1 cellular context compared by ENCODE assay signal in the genomic region with DNA sequence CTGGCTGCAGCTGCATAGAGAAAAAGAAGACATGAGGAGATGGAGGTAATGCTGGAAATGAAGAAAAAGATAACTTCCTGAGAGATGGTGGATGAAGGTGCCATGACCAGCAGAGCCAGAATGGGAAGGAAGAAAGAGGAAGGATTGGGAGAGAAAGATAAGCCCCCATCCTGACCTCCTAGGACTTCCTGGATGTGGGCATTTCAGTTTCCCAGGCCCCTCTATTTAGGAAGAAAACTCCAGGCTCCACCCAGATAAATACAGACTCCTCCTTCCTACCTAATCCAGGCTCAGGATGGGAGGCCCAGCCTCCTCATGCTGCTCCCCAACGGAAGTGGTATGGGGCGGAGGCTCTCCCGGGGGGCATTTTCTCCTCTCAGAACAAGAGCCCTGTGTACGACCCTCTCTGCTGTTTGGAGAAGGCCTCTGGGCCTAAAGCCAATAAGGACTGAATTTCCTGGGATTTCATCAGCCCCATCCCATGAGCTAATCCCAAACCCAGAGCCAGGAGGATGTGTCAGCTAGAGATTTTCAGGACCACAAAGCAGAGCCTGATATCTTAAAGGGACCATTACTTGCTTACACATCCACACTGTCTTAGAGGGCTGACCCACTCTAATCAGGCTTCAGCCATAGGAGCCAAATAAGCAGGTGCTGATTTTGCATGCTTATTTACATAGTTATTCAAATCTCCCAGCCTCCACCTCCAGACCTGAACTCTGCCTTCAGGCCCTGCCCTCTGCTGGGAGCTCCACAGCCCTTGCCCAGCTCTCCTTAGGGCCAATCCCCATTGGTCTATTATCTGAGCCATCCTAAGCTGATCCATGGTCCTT.
TF ChIP-seq lines count a peak whose summit lies in the region.

No MANE protein-coding gene starts in this region.

TF ChIP-seq in GM23338, 12 proteins besides CTCF, POLR2A, EP300 and RAD21 (continued from another document):
- TF ChIP-seq, protein P1, sequence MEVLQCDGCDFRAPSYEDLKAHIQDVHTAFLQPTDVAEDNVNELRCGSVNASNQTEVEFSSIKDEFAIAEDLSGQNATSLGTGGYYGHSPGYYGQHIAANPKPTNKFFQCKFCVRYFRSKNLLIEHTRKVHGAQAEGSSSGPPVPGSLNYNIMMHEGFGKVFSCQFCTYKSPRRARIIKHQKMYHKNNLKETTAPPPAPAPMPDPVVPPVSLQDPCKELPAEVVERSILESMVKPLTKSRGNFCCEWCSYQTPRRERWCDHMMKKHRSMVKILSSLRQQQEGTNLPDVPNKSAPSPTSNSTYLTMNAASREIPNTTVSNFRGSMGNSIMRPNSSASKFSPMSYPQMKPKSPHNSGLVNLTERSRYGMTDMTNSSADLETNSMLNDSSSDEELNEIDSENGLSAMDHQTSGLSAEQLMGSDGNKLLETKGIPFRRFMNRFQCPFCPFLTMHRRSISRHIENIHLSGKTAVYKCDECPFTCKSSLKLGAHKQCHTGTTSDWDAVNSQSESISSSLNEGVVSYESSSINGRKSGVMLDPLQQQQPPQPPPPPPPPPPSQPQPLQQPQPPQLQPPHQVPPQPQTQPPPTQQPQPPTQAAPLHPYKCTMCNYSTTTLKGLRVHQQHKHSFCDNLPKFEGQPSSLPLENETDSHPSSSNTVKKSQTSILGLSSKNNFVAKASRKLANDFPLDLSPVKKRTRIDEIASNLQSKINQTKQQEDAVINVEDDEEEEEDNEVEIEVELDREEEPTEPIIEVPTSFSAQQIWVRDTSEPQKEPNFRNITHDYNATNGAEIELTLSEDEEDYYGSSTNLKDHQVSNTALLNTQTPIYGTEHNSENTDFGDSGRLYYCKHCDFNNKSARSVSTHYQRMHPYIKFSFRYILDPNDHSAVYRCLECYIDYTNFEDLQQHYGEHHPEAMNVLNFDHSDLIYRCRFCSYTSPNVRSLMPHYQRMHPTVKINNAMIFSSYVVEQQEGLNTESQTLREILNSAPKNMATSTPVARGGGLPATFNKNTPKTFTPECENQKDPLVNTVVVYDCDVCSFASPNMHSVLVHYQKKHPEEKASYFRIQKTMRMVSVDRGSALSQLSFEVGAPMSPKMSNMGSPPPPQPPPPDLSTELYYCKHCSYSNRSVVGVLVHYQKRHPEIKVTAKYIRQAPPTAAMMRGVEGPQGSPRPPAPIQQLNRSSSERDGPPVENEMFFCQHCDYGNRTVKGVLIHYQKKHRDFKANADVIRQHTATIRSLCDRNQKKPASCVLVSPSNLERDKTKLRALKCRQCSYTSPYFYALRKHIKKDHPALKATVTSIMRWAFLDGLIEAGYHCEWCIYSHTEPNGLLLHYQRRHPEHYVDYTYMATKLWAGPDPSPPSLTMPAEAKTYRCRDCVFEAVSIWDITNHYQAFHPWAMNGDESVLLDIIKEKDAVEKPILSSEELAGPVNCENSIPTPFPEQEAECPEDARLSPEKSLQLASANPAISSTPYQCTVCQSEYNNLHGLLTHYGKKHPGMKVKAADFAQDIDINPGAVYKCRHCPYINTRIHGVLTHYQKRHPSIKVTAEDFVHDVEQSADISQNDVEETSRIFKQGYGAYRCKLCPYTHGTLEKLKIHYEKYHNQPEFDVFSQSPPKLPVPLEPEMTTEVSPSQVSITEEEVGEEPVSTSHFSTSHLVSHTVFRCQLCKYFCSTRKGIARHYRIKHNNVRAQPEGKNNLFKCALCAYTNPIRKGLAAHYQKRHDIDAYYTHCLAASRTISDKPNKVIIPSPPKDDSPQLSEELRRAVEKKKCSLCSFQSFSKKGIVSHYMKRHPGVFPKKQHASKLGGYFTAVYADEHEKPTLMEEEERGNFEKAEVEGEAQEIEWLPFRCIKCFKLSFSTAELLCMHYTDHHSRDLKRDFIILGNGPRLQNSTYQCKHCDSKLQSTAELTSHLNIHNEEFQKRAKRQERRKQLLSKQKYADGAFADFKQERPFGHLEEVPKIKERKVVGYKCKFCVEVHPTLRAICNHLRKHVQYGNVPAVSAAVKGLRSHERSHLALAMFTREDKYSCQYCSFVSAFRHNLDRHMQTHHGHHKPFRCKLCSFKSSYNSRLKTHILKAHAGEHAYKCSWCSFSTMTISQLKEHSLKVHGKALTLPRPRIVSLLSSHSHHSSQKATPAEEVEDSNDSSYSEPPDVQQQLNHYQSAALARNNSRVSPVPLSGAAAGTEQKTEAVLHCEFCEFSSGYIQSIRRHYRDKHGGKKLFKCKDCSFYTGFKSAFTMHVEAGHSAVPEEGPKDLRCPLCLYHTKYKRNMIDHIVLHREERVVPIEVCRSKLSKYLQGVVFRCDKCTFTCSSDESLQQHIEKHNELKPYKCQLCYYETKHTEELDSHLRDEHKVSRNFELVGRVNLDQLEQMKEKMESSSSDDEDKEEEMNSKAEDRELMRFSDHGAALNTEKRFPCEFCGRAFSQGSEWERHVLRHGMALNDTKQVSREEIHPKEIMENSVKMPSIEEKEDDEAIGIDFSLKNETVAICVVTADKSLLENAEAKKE (CRISPR knock-in tag; IDR thresholded peaks at IDR 0.05) = no peak
- TF ChIP-seq, protein P2, sequence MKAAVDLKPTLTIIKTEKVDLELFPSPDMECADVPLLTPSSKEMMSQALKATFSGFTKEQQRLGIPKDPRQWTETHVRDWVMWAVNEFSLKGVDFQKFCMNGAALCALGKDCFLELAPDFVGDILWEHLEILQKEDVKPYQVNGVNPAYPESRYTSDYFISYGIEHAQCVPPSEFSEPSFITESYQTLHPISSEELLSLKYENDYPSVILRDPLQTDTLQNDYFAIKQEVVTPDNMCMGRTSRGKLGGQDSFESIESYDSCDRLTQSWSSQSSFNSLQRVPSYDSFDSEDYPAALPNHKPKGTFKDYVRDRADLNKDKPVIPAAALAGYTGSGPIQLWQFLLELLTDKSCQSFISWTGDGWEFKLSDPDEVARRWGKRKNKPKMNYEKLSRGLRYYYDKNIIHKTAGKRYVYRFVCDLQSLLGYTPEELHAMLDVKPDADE (IDR thresholded peaks at IDR 0.05) = no peak
- no peak; the same call in 1 of the 2 replicates for TF ChIP-seq POLR2AphosphoS5 (IDR thresholded peaks at IDR 0.05; ENCODE audit: low read depth)
- TF ChIP-seq, protein P3, sequence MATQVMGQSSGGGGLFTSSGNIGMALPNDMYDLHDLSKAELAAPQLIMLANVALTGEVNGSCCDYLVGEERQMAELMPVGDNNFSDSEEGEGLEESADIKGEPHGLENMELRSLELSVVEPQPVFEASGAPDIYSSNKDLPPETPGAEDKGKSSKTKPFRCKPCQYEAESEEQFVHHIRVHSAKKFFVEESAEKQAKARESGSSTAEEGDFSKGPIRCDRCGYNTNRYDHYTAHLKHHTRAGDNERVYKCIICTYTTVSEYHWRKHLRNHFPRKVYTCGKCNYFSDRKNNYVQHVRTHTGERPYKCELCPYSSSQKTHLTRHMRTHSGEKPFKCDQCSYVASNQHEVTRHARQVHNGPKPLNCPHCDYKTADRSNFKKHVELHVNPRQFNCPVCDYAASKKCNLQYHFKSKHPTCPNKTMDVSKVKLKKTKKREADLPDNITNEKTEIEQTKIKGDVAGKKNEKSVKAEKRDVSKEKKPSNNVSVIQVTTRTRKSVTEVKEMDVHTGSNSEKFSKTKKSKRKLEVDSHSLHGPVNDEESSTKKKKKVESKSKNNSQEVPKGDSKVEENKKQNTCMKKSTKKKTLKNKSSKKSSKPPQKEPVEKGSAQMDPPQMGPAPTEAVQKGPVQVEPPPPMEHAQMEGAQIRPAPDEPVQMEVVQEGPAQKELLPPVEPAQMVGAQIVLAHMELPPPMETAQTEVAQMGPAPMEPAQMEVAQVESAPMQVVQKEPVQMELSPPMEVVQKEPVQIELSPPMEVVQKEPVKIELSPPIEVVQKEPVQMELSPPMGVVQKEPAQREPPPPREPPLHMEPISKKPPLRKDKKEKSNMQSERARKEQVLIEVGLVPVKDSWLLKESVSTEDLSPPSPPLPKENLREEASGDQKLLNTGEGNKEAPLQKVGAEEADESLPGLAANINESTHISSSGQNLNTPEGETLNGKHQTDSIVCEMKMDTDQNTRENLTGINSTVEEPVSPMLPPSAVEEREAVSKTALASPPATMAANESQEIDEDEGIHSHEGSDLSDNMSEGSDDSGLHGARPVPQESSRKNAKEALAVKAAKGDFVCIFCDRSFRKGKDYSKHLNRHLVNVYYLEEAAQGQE (IDR thresholded peaks at IDR 0.05; ENCODE audit: unreplicated experiment) = no peak
- no peak for TF ChIP-seq CREB1 (CRISPR knock-in tag; IDR thresholded peaks at IDR 0.05; ENCODE audit: low read depth)
- no peak for TF ChIP-seq JUNB (IDR thresholded peaks at IDR 0.05; ENCODE audit: unreplicated experiment)
- no peak for TF ChIP-seq EZH2phosphoT487 (IDR thresholded peaks at IDR 0.05; ENCODE audit: unreplicated experiment)
